Comparison of ENCODE assay signal across 32 cellular contexts in the genomic region with DNA sequence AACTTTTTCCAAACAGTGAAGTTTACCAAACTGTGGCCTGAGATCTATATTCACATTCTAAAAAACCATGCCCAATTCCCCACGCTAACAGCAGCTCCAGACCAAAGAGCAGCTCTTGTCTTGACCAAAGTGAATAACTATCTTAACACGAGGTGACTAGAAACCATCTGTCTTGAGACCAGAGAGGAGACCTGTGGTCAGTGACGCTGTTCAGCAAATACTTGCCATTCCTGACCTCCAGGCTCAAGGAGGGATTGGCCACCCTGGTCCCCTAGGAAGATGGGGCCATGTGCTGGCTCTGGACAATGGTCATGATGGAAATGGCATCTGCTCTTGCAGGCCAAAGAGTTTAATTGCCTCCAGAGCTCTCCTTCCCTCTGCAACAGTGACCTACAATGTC.
"Had no signal": no experiment of that assay in that cellular context is flagged by ENCODE, and none has a peak within 500 bp of the region (broad histone marks: within the 10 kb centered on the region; RNA-seq: fewer than 3 reads in every experiment).

No MANE protein-coding gene starts in this region.

- H3K27ac Mint-ChIP-seq: memory B cell; mesothelial cell of epicardium; naive thymus-derived CD8-positive, alpha-beta T cell; nephron progenitor cell; stimulated activated memory B cell treated with anti-CD40 and anti-IgM and Interleukin-4, amounts not matched to agents 10 μg/mL and 1 μg/mL and 100 μg/mL, for 72 hours; stimulated activated naive CD8-positive, alpha-beta T cell treated with anti-CD3 and anti-CD28 coated beads, Interleukin-15, Interleukin-2, amounts not matched to agents 100 ng/mL and 50 ng/mL, for 24 hours had no signal

- H3K27ac ChIP-seq: colonic mucosa, esophagus muscularis mucosa, foreskin keratinocyte, gastroesophageal sphincter, heart left ventricle, hepatocyte, ovary, psoas muscle, sigmoid colon, spleen, thoracic aorta, transverse colon, upper lobe of right lung, uterus had no signal

- H3K36me3 Mint-ChIP-seq: memory B cell; mesothelial cell of epicardium; stimulated activated memory B cell treated with anti-CD40 and anti-IgM and Interleukin-4, amounts not matched to agents 10 μg/mL and 1 μg/mL and 100 μg/mL, for 72 hours had no signal

- H2AFZ ChIP-seq: hepatocyte had no signal

- H3K36me3 ChIP-seq: colonic mucosa, esophagus muscularis mucosa, gastroesophageal sphincter, heart left ventricle, ovary, sigmoid colon, spleen, thoracic aorta, transverse colon, upper lobe of right lung, uterus had no signal

- H3K9me3 Mint-ChIP-seq: memory B cell; stimulated activated memory B cell treated with anti-CD40 and anti-IgM and Interleukin-4, amounts not matched to agents 10 μg/mL and 1 μg/mL and 100 μg/mL, for 72 hours; stimulated activated naive CD8-positive, alpha-beta T cell treated with anti-CD3 and anti-CD28 coated beads, Interleukin-15, Interleukin-2, amounts not matched to agents 100 ng/mL and 50 ng/mL, for 24 hours had no signal

- H3K4me3 ChIP-seq: colonic mucosa, esophagus muscularis mucosa, gastroesophageal sphincter, heart left ventricle, hepatocyte, lung, mucosa of descending colon, ovary, psoas muscle, sigmoid colon, skin epidermis, spleen, thoracic aorta, transverse colon, upper lobe of right lung, uterus had no signal

- H3K79me2 ChIP-seq: hepatocyte had no signal

- H3K4me2 ChIP-seq: hepatocyte had no signal

- H3K4me1 ChIP-seq: colonic mucosa, foreskin keratinocyte, gastroesophageal sphincter, psoas muscle, sigmoid colon, spleen, transverse colon, upper lobe of right lung, uterus had no signal

- H3K9me3 ChIP-seq: colonic mucosa, esophagus muscularis mucosa, heart left ventricle, mucosa of descending colon, ovary, psoas muscle, sigmoid colon, spleen, thoracic aorta, transverse colon, upper lobe of right lung, uterus had no signal

- DNase-seq: colonic mucosa; dermis blood vessel endothelial cell; effector memory CD4-positive, alpha-beta T cell; foreskin keratinocyte; kidney; mucosa of descending colon; naive thymus-derived CD8-positive, alpha-beta T cell; nephron progenitor cell; nucleus accumbens; ovary; posterior cingulate gyrus; psoas muscle; right cardiac atrium; sigmoid colon; spleen; stimulated activated CD4-positive, alpha-beta T cell treated with anti-CD3 and anti-CD28 coated beads, Interleukin-4, amount 100 ng/mL, for 4 hours; transverse colon; upper lobe of right lung; uterus had no signal

- H3K27me3 ChIP-seq: colonic mucosa, foreskin keratinocyte, gastroesophageal sphincter, heart left ventricle, hepatocyte, ovary, sigmoid colon, transverse colon, upper lobe of right lung, uterus had no signal

- FAIRE-seq: endothelial cell of umbilical vein, kidney had no signal

- ATAC-seq: foreskin keratinocyte; gastroesophageal sphincter; left lobe of liver; mucosa of descending colon; naive thymus-derived CD8-positive, alpha-beta T cell; psoas muscle; right cardiac atrium; stimulated activated memory B cell treated with anti-CD40 and anti-IgM and Interleukin-4, amounts not matched to agents 10 μg/mL and 1 μg/mL and 100 μg/mL, for 72 hours had no signal

- H3K27me3 Mint-ChIP-seq: stimulated activated memory B cell treated with anti-CD40 and anti-IgM and Interleukin-4, amounts not matched to agents 10 μg/mL and 1 μg/mL and 100 μg/mL, for 72 hours; stimulated activated naive CD8-positive, alpha-beta T cell treated with anti-CD3 and anti-CD28 coated beads, Interleukin-15, Interleukin-2, amounts not matched to agents 100 ng/mL and 50 ng/mL, for 24 hours had no signal

- H3K4me1 Mint-ChIP-seq: memory B cell; mesothelial cell of epicardium; nephron progenitor cell; stimulated activated memory B cell treated with anti-CD40 and anti-IgM and Interleukin-4, amounts not matched to agents 10 μg/mL and 1 μg/mL and 100 μg/mL, for 72 hours had no signal

- H3K4me3 Mint-ChIP-seq: memory B cell; mesothelial cell of epicardium; naive thymus-derived CD8-positive, alpha-beta T cell; nephron progenitor cell; stimulated activated memory B cell treated with anti-CD40 and anti-IgM and Interleukin-4, amounts not matched to agents 10 μg/mL and 1 μg/mL and 100 μg/mL, for 72 hours; stimulated activated naive CD8-positive, alpha-beta T cell treated with anti-CD3 and anti-CD28 coated beads, Interleukin-15, Interleukin-2, amounts not matched to agents 100 ng/mL and 50 ng/mL, for 24 hours had no signal
